In genomic region chr5:7856855-7857254, GRCh38 we compare ENCODE assay signal across 8 cellular contexts. TPM values are rescaled to one million over a fixed set of nuclear protein-coding genes. Genes with fewer than 3 reads are reported as not detected.
DNase-seq lines count a peak whose midpoint lies in the region; ATAC-seq, FAIRE-seq and TF ChIP-seq lines count a peak whose summit lies in the region.

No MANE protein-coding gene starts in this region.

- peak; percentile 58 for FAIRE-seq in TTC549 (lab: Jason Lieb, UNC)

- H3K27ac Mint-ChIP-seq in activated T-helper 1 cell treated with anti-CD3 and anti-CD28 coated beads, Interleukin-12 subunit alpha, Interleukin-12 subunit beta, Interleukin-2, Interleukin-4 antibody, amounts not matched to agents 30 ng/mL and 10 ng/mL and 1 ng/mL, durations not matched to agents 14 hours and 24 hours and 36 hours, result no peak overlapping the region

- H3K4me3 Mint-ChIP-seq in activated T-helper 1 cell treated with anti-CD3 and anti-CD28 coated beads, Interleukin-12 subunit alpha, Interleukin-12 subunit beta, Interleukin-2, Interleukin-4 antibody, amounts not matched to agents 30 ng/mL and 10 ng/mL and 1 ng/mL, durations not matched to agents 14 hours and 24 hours and 36 hours, result no peak overlapping the region

- H3K9me3 Mint-ChIP-seq in activated T-helper 1 cell treated with anti-CD3 and anti-CD28 coated beads, Interleukin-12 subunit alpha, Interleukin-12 subunit beta, Interleukin-2, Interleukin-4 antibody, amounts not matched to agents 30 ng/mL and 10 ng/mL and 1 ng/mL, durations not matched to agents 14 hours and 24 hours and 36 hours, result peaks cover 4% of the 10 kb centered on the region

- H3K27me3 Mint-ChIP-seq in activated T-helper 1 cell treated with anti-CD3 and anti-CD28 coated beads, Interleukin-12 subunit alpha, Interleukin-12 subunit beta, Interleukin-2, Interleukin-4 antibody, amounts not matched to agents 30 ng/mL and 10 ng/mL and 1 ng/mL, durations not matched to agents 14 hours and 24 hours and 36 hours (ENCODE audit: insufficient read depth), result no peaks in the 10 kb centered on the region

- no peak overlapping the region for H3K4me3 ChIP-seq in GM12865 (ENCODE audit: low read depth, low read length)

- H3K27ac ChIP-seq in foreskin keratinocyte, result no peak overlapping the region

- TF ChIP-seq CTCF in GM12865 (IDR thresholded peaks at IDR 0.05; ENCODE audit: insufficient read depth, low read depth, low read length, missing control alignments) (peak; percentile 52), foreskin keratinocyte (conservative IDR thresholded peaks at IDR 0.05) (peak; percentile 65)

- intact Hi-C loops in posterior cingulate gyrus (cut with DNase I), result loop anchor here (10.0 kb wide), 1 partner anchor 462 kb away; the partner anchor contains the start of gene ADCY2
- intact Hi-C loops in activated T-helper 1 cell treated with anti-CD3 and anti-CD28 coated beads, Interleukin-12 subunit alpha, Interleukin-12 subunit beta, Interleukin-2, Interleukin-4 antibody, amounts not matched to agents 30 ng/mL and 10 ng/mL and 1 ng/mL, durations not matched to agents 14 hours and 24 hours and 36 hours (cut with micrococcal nuclease), result loop anchor here (2.0 to 5.0 kb wide), 2 partner anchors 100 to 596 kb away; no protein-coding TSS in a partner anchor

- ATAC-seq in foreskin keratinocyte, result peak; percentile 72
- no peak for ATAC-seq in activated CD4-positive, CD25-positive, alpha-beta regulatory T cell treated with anti-CD3 and anti-CD28 coated beads, Interleukin-2, amount 50 U/mL, for 24 hours

- peaks cover 24% of the 10 kb centered on the region for H3K36me3 Mint-ChIP-seq in activated T-helper 1 cell treated with anti-CD3 and anti-CD28 coated beads, Interleukin-12 subunit alpha, Interleukin-12 subunit beta, Interleukin-2, Interleukin-4 antibody, amounts not matched to agents 30 ng/mL and 10 ng/mL and 1 ng/mL, durations not matched to agents 14 hours and 24 hours and 36 hours (ENCODE audit: low read depth)

- DNase-seq in AG08396 (ENCODE audit: low spot score), result peak; percentile 36
- DNase-seq in GM12865 (ENCODE audit: low read depth), result peak; percentile 35
- peak; percentile 11 for DNase-seq in NCI-H146 (lab: John Stamatoyannopoulos, UW)
- no peak for DNase-seq in foreskin keratinocyte
- peak; percentile 34 to 93 (median 66) for DNase-seq in posterior cingulate gyrus
- DNase-seq in activated T-helper 1 cell treated with anti-CD3 and anti-CD28 coated beads, Interleukin-12 subunit alpha, Interleukin-12 subunit beta, Interleukin-2, Interleukin-4 antibody, amounts not matched to agents 30 ng/mL and 10 ng/mL and 1 ng/mL, durations not matched to agents 14 hours and 24 hours and 36 hours (ENCODE audit: low spot score), result no peak

- H3K27me3 ChIP-seq in foreskin keratinocyte, result no peaks in the 10 kb centered on the region

- peaks cover 26% of the 10 kb centered on the region for H3K4me1 Mint-ChIP-seq in activated T-helper 1 cell treated with anti-CD3 and anti-CD28 coated beads, Interleukin-12 subunit alpha, Interleukin-12 subunit beta, Interleukin-2, Interleukin-4 antibody, amounts not matched to agents 30 ng/mL and 10 ng/mL and 1 ng/mL, durations not matched to agents 14 hours and 24 hours and 36 hours (ENCODE audit: low read depth)

- no peaks in the 10 kb centered on the region for H3K4me1 ChIP-seq in foreskin keratinocyte

RNA-seq across cellular contexts. Expression of gene CFAP90, which starts 5.9 kb away (rescaled TPM):
- not detected in 2 replicates for total RNA-seq in foreskin keratinocyte
- 0.03 and 0.07 TPM in 2 replicates for polyA plus RNA-seq in foreskin keratinocyte
- total RNA-seq in activated T-helper 1 cell treated with anti-CD3 and anti-CD28 coated beads, Interleukin-12 subunit alpha, Interleukin-12 subunit beta, Interleukin-2, Interleukin-4 antibody, amounts not matched to agents 30 ng/mL and 10 ng/mL and 1 ng/mL, durations not matched to agents 14 hours and 24 hours and 36 hours, result not detected in 2 replicates

RNA-seq across cellular contexts. Expression of gene FASTKD3, which starts 12.0 kb away (rescaled TPM):
- 10.5 and 13.2 TPM in 2 replicates for total RNA-seq in foreskin keratinocyte
- 9.0 and 10.9 TPM in 2 replicates for polyA plus RNA-seq in foreskin keratinocyte
- 13.5 and 18.6 TPM in 2 replicates for total RNA-seq in activated T-helper 1 cell treated with anti-CD3 and anti-CD28 coated beads, Interleukin-12 subunit alpha, Interleukin-12 subunit beta, Interleukin-2, Interleukin-4 antibody, amounts not matched to agents 30 ng/mL and 10 ng/mL and 1 ng/mL, durations not matched to agents 14 hours and 24 hours and 36 hours

RNA-seq across cellular contexts. Expression of gene MTRR, which starts 12.1 kb away (rescaled TPM):
- total RNA-seq in foreskin keratinocyte, result 38.1 and 40.0 TPM in 2 replicates
- polyA plus RNA-seq in foreskin keratinocyte, result 12.8 and 15.4 TPM in 2 replicates
- total RNA-seq in activated T-helper 1 cell treated with anti-CD3 and anti-CD28 coated beads, Interleukin-12 subunit alpha, Interleukin-12 subunit beta, Interleukin-2, Interleukin-4 antibody, amounts not matched to agents 30 ng/mL and 10 ng/mL and 1 ng/mL, durations not matched to agents 14 hours and 24 hours and 36 hours, result 83.0 and 90.4 TPM in 2 replicates

Comparison
In these comparisons a context has a peak if more than half of its experiments do, and no peak if none do; other contexts are left out.
1. DNase-seq: peak in AG08396 (single experiment), GM12865 (single experiment), NCI-H146 (single experiment) and posterior cingulate gyrus (10 of 10); none in foreskin keratinocyte (0 of 2) and activated T-helper 1 cell treated with anti-CD3 and anti-CD28 coated beads, Interleukin-12 subunit alpha, Interleukin-12 subunit beta, Interleukin-2, Interleukin-4 antibody, amounts not matched to agents 30 ng/mL and 10 ng/mL and 1 ng/mL, durations not matched to agents 14 hours and 24 hours and 36 hours (single experiment).